ENCODE assay signal across 8 cellular contexts in genomic region chrX:44344194-44344593, GRCh38. TPM values are rescaled to one million over a fixed set of nuclear protein-coding genes. Genes with fewer than 3 reads are reported as not detected.
A peak's percentile ranks its signal among the peaks of the same experiment; 100 is the strongest.
DNase-seq lines count a peak whose midpoint lies in the region; ATAC-seq and TF ChIP-seq lines count a peak whose summit lies in the region.

No MANE protein-coding gene starts in this region.

- no peaks in the 10 kb centered on the region for H3K27me3 ChIP-seq in PC-9 (ENCODE audit: insufficient read depth, low read depth)
- no peaks in the 10 kb centered on the region for H3K27me3 ChIP-seq in mesendoderm (ENCODE audit: insufficient read depth, low read length, poor library complexity)

- H3K27ac ChIP-seq in PC-9 (no peak overlapping the region), mesendoderm (ENCODE audit: low read depth, low read length) (no peak overlapping the region)

- H3K4me1 Mint-ChIP-seq in activated naive CD4-positive, alpha-beta T cell treated with anti-CD3 and anti-CD28 coated beads, Interleukin-2, amount 10 ng/mL, durations not matched to agents 7 days and 5 days: peaks cover 39% of the 10 kb centered on the region

- WGBS in mesendoderm (ENCODE audit: extremely low coverage, insufficient coverage, low lambda C conversion rate): no CpG with 5 or more reads among the region's 16 CpGs

- no peaks in the 10 kb centered on the region for H3K9me3 Mint-ChIP-seq in activated naive CD4-positive, alpha-beta T cell treated with anti-CD3 and anti-CD28 coated beads, Interleukin-2, amount 10 ng/mL, durations not matched to agents 7 days and 5 days

- no peaks in the 10 kb centered on the region for H3K9me2 ChIP-seq in PC-9 (ENCODE audit: insufficient read depth)

- no peaks in the 10 kb centered on the region for H3K9me3 ChIP-seq in ES-I3 (ENCODE audit: control insufficient read depth, insufficient read depth, low read length)
- no peaks in the 10 kb centered on the region for H3K9me3 ChIP-seq in PC-9 (ENCODE audit: insufficient read depth, low read depth)

- H2BK120ac ChIP-seq in mesendoderm (ENCODE audit: low read depth, low read length): no peak overlapping the region

- no peaks in the 10 kb centered on the region for H3K79me1 ChIP-seq in mesendoderm (ENCODE audit: low read length)

- BruUV-seq in PC-9 (replicated peaks; lab: Mats Ljungman, UMichigan): no TSS peak

- no peak overlapping the region for H2BK15ac ChIP-seq in mesendoderm (replicated peaks; ENCODE audit: low read depth)

- no peaks in the 10 kb centered on the region for H3F3A ChIP-seq in PC-9 (ENCODE audit: insufficient read depth, low read depth)

- H3K4me3 ChIP-seq in PC-9: no peak overlapping the region
- H3K4me3 ChIP-seq in mesendoderm (ENCODE audit: low read length): no peak overlapping the region

- H3K79me2 ChIP-seq in PC-9 (ENCODE audit: low read depth): no peaks in the 10 kb centered on the region
- no peaks in the 10 kb centered on the region for H3K79me2 ChIP-seq in mesendoderm (ENCODE audit: control insufficient read depth, insufficient read depth, low read length)

- H3K4me1 ChIP-seq in ES-I3 (ENCODE audit: insufficient read depth, low read length): no peaks in the 10 kb centered on the region
- H3K4me1 ChIP-seq in PC-9 (replicated peaks; ENCODE audit: insufficient read depth): no peaks in the 10 kb centered on the region
- no peaks in the 10 kb centered on the region for H3K4me1 ChIP-seq in mesendoderm (ENCODE audit: control insufficient read depth, low read depth, low read length)

- no peak overlapping the region for H4K8ac ChIP-seq in mesendoderm (ENCODE audit: low read depth, low read length)

- H2AFZ ChIP-seq in PC-9: no peak overlapping the region

- intact Hi-C loops in PC-9 (cut with micrococcal nuclease; ENCODE audit: unreplicated experiment): no loop called here

- TF ChIP-seq CTCF in PC-9 (conservative IDR thresholded peaks at IDR 0.05): no peak

- no peak overlapping the region for H2BK5ac ChIP-seq in mesendoderm (ENCODE audit: low read length)

- no peak overlapping the region for H2AK5ac ChIP-seq in mesendoderm (ENCODE audit: low read length)

- H3K4me2 ChIP-seq in PC-9: peak overlapping the region; percentile 63; the same call in 1 of the 2 replicates
- H3K4me2 ChIP-seq in mesendoderm (ENCODE audit: low read length): no peak overlapping the region

- H3K27ac Mint-ChIP-seq in activated naive CD4-positive, alpha-beta T cell treated with anti-CD3 and anti-CD28 coated beads, Interleukin-2, amount 10 ng/mL, durations not matched to agents 7 days and 5 days: peak overlapping the region; percentile 99

- TF ChIP-seq POLR2A in GM18505 (IDR thresholded peaks at IDR 0.05; ENCODE audit: borderline replicate concordance, extremely low read depth, insufficient read depth, insufficient read length): no peak

- CTCF ChIA-PET in PC-9 (lab: Charles Lee): interaction anchor here (0.6 kb wide), 1 partner anchor 218 kb away, joined by 5 read pairs; no protein-coding TSS in a partner anchor
- CTCF ChIA-PET in activated naive CD4-positive, alpha-beta T cell treated with anti-CD3 and anti-CD28 coated beads, Interleukin-2, amount 10 ng/mL, durations not matched to agents 7 days and 5 days (lab: Charles Lee): interaction anchor here (0.7 kb wide), 1 partner anchor 842 kb away, joined by 3 read pairs; no protein-coding TSS in a partner anchor

- H3K56ac ChIP-seq in mesendoderm (ENCODE audit: low read length): no peak overlapping the region

- no peak overlapping the region for H3K4ac ChIP-seq in mesendoderm (ENCODE audit: low read depth, low read length)

- ATAC-seq in GM18505 (IDR thresholded peaks at IDR 0.05; ENCODE audit: unreplicated experiment) (no peak), GM21576 (IDR thresholded peaks at IDR 0.05; ENCODE audit: unreplicated experiment) (no peak), GM19328 (IDR thresholded peaks at IDR 0.05; ENCODE audit: unreplicated experiment) (no peak)

- POLR2A ChIA-PET in PC-9 (lab: Charles Lee; ENCODE audit: unreplicated experiment): no interaction called here

- no peaks in the 10 kb centered on the region for H3K36me3 Mint-ChIP-seq in activated naive CD4-positive, alpha-beta T cell treated with anti-CD3 and anti-CD28 coated beads, Interleukin-2, amount 10 ng/mL, durations not matched to agents 7 days and 5 days

- DNase-seq in PC-9 (peak in 1 of 2 experiments; percentile 23), mesendoderm (peak; percentile 9)
- peak; percentile 81 for DNase-seq in activated naive CD4-positive, alpha-beta T cell treated with anti-CD3 and anti-CD28 coated beads, Interleukin-2, amount 10 ng/mL, durations not matched to agents 7 days and 5 days
- peak; percentile 20 to 64 (median 50) for DNase-seq in stimulated activated naive CD4-positive, alpha-beta T cell (lab: John Stamatoyannopoulos, UW)

- no peak overlapping the region for H4K5ac ChIP-seq in mesendoderm (ENCODE audit: low read length)

- H3K18ac ChIP-seq in mesendoderm (ENCODE audit: low read length): no peak overlapping the region

- H3K9ac ChIP-seq in ES-I3 (ENCODE audit: low read depth, low read length) (peak overlapping the region; percentile 53; the same call in 1 of the 2 replicates), mesendoderm (ENCODE audit: low read length) (no peak overlapping the region)

- H3K36me3 ChIP-seq in ES-I3 (ENCODE audit: insufficient read depth, low read length) (no peaks in the 10 kb centered on the region), PC-9 (ENCODE audit: low read depth) (no peaks in the 10 kb centered on the region), mesendoderm (ENCODE audit: control insufficient read depth, insufficient read depth, low read length) (no peaks in the 10 kb centered on the region)

- H3K23ac ChIP-seq in mesendoderm (ENCODE audit: low read length): no peak overlapping the region

- peak overlapping the region; percentile 80 for H3K4me3 Mint-ChIP-seq in activated naive CD4-positive, alpha-beta T cell treated with anti-CD3 and anti-CD28 coated beads, Interleukin-2, amount 10 ng/mL, durations not matched to agents 7 days and 5 days

- no peaks in the 10 kb centered on the region for H3K27me3 Mint-ChIP-seq in activated naive CD4-positive, alpha-beta T cell treated with anti-CD3 and anti-CD28 coated beads, Interleukin-2, amount 10 ng/mL, durations not matched to agents 7 days and 5 days

- H4K20me1 ChIP-seq in PC-9 (ENCODE audit: insufficient read depth): no peaks in the 10 kb centered on the region

RNA-seq across cellular contexts. Expression of gene EFHC2, which starts 0.7 kb away (rescaled TPM):
- total RNA-seq in PC-9 (2021): 1.6 and 4.3 TPM in 2 replicates
- polyA plus RNA-seq in mesendoderm (2013, experiment 1 of 2): 0.69 TPM
- 0.78 TPM for polyA plus RNA-seq in mesendoderm (2013, experiment 2 of 2)
